Comparison of ENCODE assay signal across 21 cellular contexts in genomic region chr6:126937426-126937825, GRCh38.
"Had no signal": no experiment of that assay in that cellular context is flagged by ENCODE, and none has a peak within 500 bp of the region (broad histone marks: within the 10 kb centered on the region; RNA-seq: fewer than 3 reads in every experiment).

No MANE protein-coding gene starts in this region.

- FAIRE-seq: endothelial cell of umbilical vein, keratinocyte, small intestine had no signal

- DNase-seq: activated CD4-positive, alpha-beta memory T cell treated with anti-CD3 and anti-CD28 coated beads, Interleukin-2, amount 10 ng/mL, durations not matched to agents 7 days and 5 days; activated CD4-positive, alpha-beta T cell treated with anti-CD3 and anti-CD28 coated beads for 4 hours; activated gamma-delta T cell; activated T-cell treated with anti-CD3 and anti-CD28 coated beads, Interleukin-2, amount 50 U/mL, for 72 hours; central memory CD4-positive, alpha-beta T cell; cortex of kidney; effector CD8-positive, alpha-beta T cell; left ventricle myocardium superior; mucosa of descending colon; naive thymus-derived CD8-positive, alpha-beta T cell; posterior cingulate gyrus; small intestine; stimulated activated CD4-positive, alpha-beta T cell treated with anti-CD3 and anti-CD28 coated beads, Interleukin-4, amount 100 ng/mL, for 4 hours; stimulated activated CD8-positive, alpha-beta memory T cell treated with anti-CD3 and anti-CD28 coated beads, Interleukin-4, amount 100 ng/mL, for 48 hours; stimulated activated naive CD8-positive, alpha-beta T cell treated with anti-CD3 and anti-CD28 coated beads, Interleukin-15, Interleukin-2, amounts not matched to agents 100 U/mL and 50 U/mL, for 24 hours; testis had no signal

- H3K27ac ChIP-seq: gastroesophageal sphincter, right atrium auricular region had no signal

- H3K27me3 ChIP-seq: gastroesophageal sphincter, right atrium auricular region, testis had no signal

- H3K9me3 ChIP-seq: gastroesophageal sphincter, mucosa of descending colon, right atrium auricular region, testis had no signal

- H3K4me3 ChIP-seq: gastroesophageal sphincter, mucosa of descending colon, right atrium auricular region, testis had no signal

- H3K4me1 ChIP-seq: right atrium auricular region, testis had no signal

- ATAC-seq: activated T-cell treated with anti-CD3 and anti-CD28 coated beads, Interleukin-2, amount 50 U/mL, for 72 hours; gastroesophageal sphincter; left ventricle myocardium superior; mucosa of descending colon; naive thymus-derived CD8-positive, alpha-beta T cell; stimulated activated naive CD8-positive, alpha-beta T cell treated with anti-CD3 and anti-CD28 coated beads, Interleukin-15, Interleukin-2, amounts not matched to agents 100 U/mL and 50 U/mL, for 24 hours; WTC11 had no signal

- H3K36me3 ChIP-seq: gastroesophageal sphincter, right atrium auricular region had no signal
